1 cellular context compared by ENCODE assay signal in the genomic region with DNA sequence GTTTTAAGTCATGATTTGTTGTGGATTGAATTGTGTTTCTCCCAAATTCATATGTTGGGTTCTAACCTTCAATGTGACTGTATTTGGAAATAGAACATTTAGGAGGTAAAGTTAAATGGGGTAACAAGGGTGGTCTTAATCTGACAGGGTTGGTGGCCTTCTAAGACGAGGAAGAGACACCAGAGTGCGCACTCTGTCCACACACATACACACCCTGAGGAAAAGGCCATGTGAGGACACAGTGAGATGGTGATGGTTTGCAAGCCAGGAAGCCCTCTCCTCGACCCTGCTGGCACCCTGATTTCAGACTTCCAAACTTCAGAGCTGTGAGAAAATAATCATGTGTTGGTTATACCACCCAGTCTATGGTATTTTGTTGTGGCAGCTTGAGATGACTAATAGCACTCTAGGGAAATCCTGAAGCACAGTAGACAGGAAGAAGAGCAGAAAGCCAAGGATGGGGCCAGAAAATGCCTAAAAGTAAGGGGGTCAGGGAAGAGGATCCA.
A peak's percentile ranks its signal among the peaks of the same experiment; 100 is the strongest.
TF ChIP-seq lines count a peak whose summit lies in the region.

No MANE protein-coding gene starts in this region.

TF ChIP-seq in HepG2, 621 proteins besides CTCF, POLR2A, EP300 and RAD21 (continued from another document):
- TF ChIP-seq, protein P1, sequence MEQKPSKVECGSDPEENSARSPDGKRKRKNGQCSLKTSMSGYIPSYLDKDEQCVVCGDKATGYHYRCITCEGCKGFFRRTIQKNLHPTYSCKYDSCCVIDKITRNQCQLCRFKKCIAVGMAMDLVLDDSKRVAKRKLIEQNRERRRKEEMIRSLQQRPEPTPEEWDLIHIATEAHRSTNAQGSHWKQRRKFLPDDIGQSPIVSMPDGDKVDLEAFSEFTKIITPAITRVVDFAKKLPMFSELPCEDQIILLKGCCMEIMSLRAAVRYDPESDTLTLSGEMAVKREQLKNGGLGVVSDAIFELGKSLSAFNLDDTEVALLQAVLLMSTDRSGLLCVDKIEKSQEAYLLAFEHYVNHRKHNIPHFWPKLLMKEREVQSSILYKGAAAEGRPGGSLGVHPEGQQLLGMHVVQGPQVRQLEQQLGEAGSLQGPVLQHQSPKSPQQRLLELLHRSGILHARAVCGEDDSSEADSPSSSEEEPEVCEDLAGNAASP (CRISPR knock-in tag; IDR thresholded peaks at IDR 0.05; ENCODE audit: borderline replicate concordance): peak; percentile 92; the same call in 1 of the 2 replicates
- TF ChIP-seq FOSL2 (CRISPR knock-in tag; IDR thresholded peaks at IDR 0.05) (no peak), TOPORS (CRISPR knock-in tag; IDR thresholded peaks at IDR 0.05) (no peak), KDM5A (IDR thresholded peaks at IDR 0.05; ENCODE audit: borderline replicate concordance, low read length) (no peak), MEIS1 (CRISPR knock-in tag; IDR thresholded peaks at IDR 0.05; ENCODE audit: borderline replicate concordance) (no peak), STAG1 (CRISPR knock-in tag; IDR thresholded peaks at IDR 0.05) (peak; percentile 43), TBX2 (CRISPR knock-in tag; IDR thresholded peaks at IDR 0.05; ENCODE audit: borderline replicate concordance) (no peak), BORCS8-MEF2B (CRISPR knock-in tag; IDR thresholded peaks at IDR 0.05) (no peak), SMC3 (IDR thresholded peaks at IDR 0.05; ENCODE audit: low read length) (peak; percentile 6; the same call in 1 of the 2 replicates), NFATC3 (CRISPR knock-in tag; IDR thresholded peaks at IDR 0.05) (no peak), IKZF1 (IDR thresholded peaks at IDR 0.05) (no peak), GPN1 (CRISPR knock-in tag; IDR thresholded peaks at IDR 0.05; ENCODE audit: borderline replicate concordance) (no peak), SOX5 (CRISPR knock-in tag; IDR thresholded peaks at IDR 0.05; ENCODE audit: borderline replicate concordance) (no peak), ZNF282 (IDR thresholded peaks at IDR 0.05; ENCODE audit: partially characterized antibody) (no peak), U2AF2 (IDR thresholded peaks at IDR 0.05; ENCODE audit: low read depth, low read length) (no peak), ZNF496 (CRISPR knock-in tag; IDR thresholded peaks at IDR 0.05; ENCODE audit: insufficient replicate concordance) (no peak), MXI1 (IDR thresholded peaks at IDR 0.05; ENCODE audit: borderline replicate concordance, low read depth, low read length) (no peak), BRCA1 (CRISPR knock-in tag; IDR thresholded peaks at IDR 0.05) (no peak)
- TF ChIP-seq, protein P2, sequence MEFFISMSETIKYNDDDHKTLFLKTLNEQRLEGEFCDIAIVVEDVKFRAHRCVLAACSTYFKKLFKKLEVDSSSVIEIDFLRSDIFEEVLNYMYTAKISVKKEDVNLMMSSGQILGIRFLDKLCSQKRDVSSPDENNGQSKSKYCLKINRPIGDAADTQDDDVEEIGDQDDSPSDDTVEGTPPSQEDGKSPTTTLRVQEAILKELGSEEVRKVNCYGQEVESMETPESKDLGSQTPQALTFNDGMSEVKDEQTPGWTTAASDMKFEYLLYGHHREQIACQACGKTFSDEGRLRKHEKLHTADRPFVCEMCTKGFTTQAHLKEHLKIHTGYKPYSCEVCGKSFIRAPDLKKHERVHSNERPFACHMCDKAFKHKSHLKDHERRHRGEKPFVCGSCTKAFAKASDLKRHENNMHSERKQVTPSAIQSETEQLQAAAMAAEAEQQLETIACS (CRISPR knock-in tag; IDR thresholded peaks at IDR 0.05): no peak
- TF ChIP-seq, protein P3, sequence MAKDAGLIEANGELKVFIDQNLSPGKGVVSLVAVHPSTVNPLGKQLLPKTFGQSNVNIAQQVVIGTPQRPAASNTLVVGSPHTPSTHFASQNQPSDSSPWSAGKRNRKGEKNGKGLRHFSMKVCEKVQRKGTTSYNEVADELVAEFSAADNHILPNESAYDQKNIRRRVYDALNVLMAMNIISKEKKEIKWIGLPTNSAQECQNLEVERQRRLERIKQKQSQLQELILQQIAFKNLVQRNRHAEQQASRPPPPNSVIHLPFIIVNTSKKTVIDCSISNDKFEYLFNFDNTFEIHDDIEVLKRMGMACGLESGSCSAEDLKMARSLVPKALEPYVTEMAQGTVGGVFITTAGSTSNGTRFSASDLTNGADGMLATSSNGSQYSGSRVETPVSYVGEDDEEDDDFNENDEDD (CRISPR knock-in tag; IDR thresholded peaks at IDR 0.05; ENCODE audit: borderline replicate concordance): no peak
